Comparison of ENCODE assay signal across 10 cellular contexts in the genomic region with DNA sequence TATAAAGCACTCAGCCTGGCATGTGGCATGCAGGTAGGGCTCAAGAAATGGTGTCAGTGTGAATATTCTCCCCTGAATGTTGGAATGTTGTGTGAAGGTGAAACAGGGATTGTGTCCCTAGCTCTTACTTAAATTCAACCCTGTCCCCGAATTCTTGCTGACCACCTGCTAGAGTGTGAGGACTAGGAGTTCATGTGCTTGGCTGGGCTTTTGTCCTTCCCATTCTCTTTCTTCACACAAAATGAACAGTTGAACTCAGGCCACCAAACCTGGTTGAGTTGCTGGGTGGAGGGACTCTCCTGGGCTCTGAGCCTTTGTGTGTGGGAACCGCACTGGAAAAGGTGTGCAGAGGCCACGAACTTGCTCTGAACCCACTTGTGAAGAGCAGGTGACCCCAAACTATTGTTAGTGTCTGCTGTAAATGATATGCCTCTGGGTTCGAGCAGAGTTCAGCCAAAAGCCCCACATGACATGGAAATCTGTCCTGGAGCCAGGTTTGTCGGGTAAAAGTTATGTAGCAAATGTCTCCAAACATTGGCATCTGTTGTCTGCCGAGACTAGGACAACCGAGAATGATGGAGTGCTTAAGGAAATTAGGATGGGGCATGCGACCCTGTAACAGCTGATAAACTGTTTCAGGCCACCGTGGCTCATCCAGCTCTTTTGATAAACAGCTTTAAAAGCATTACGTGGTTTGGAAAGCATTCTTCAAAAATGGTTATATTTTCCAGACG.
DNase-seq lines count a peak whose midpoint lies in the region; ATAC-seq, FAIRE-seq and TF ChIP-seq lines count a peak whose summit lies in the region.
"Had no signal": no experiment of that assay in that cellular context is flagged by ENCODE, and none has a peak within 500 bp of the region (broad histone marks: within the 10 kb centered on the region; RNA-seq: fewer than 3 reads in every experiment).

No MANE protein-coding gene starts in this region.

- H2AFZ ChIP-seq in astrocyte (ENCODE audit: low read depth, low read length), result no peak overlapping the region
- H2AFZ ChIP-seq: GM23338 had no signal

- intact Hi-C loops in upper lobe of right lung (cut with DNase I), result no loop called here

- H3K36me3 Mint-ChIP-seq in activated T-cell treated with anti-CD3 and anti-CD28 coated beads, Interleukin-2, amount 50 U/mL, for 4 hours (ENCODE audit: insufficient read depth), result peaks cover 8% of the 10 kb centered on the region
- H3K36me3 Mint-ChIP-seq in astrocyte (ENCODE audit: low read depth, unreplicated experiment), result peaks cover 10% of the 10 kb centered on the region
- peaks cover 7% of the 10 kb centered on the region for H3K36me3 Mint-ChIP-seq in memory B cell

- peak overlapping the region; percentile 1 for H3K4me3 Mint-ChIP-seq in activated T-cell treated with anti-CD3 and anti-CD28 coated beads, Interleukin-2, amount 50 U/mL, for 4 hours
- no peak overlapping the region for H3K4me3 Mint-ChIP-seq in astrocyte (ENCODE audit: unreplicated experiment)
- no peak overlapping the region for H3K4me3 Mint-ChIP-seq in memory B cell
- H3K4me3 Mint-ChIP-seq: dendritic cell treated with granulocyte-macrophage colony-stimulating factor and Interleukin-4, amounts not matched to agents 40 ng/mL and 50 ng/mL, for 4 days; GM23338 had no signal

- no peak overlapping the region for H3K27ac ChIP-seq in astrocyte (ENCODE audit: low read depth, low read length)
- peak overlapping the region; percentile 58 for H3K27ac ChIP-seq in upper lobe of right lung

- ATAC-seq in activated T-cell treated with anti-CD3 and anti-CD28 coated beads, Interleukin-2, amount 50 U/mL, for 4 hours, result no peak
- ATAC-seq in memory B cell (ENCODE audit: low read depth), result no peak
- no peak for ATAC-seq in upper lobe of right lung
- no peak for ATAC-seq in GM21576 (IDR thresholded peaks at IDR 0.05; ENCODE audit: unreplicated experiment)
- ATAC-seq in GM18867 (IDR thresholded peaks at IDR 0.05; ENCODE audit: unreplicated experiment), result no peak
- ATAC-seq: GM23338 had no signal

- no peaks in the 10 kb centered on the region for H3K36me3 ChIP-seq in astrocyte (ENCODE audit: insufficient read depth, low read length)
- peaks cover 4% of the 10 kb centered on the region for H3K36me3 ChIP-seq in upper lobe of right lung

- no peaks in the 10 kb centered on the region for H4K20me1 ChIP-seq in astrocyte (ENCODE audit: insufficient read depth, low read length)

- H3K9ac ChIP-seq in astrocyte (ENCODE audit: low read length), result no peak overlapping the region

- H3K4me3 ChIP-seq in astrocyte (ENCODE audit: insufficient read depth, low read depth, low read length) (no peak overlapping the region), upper lobe of right lung (no peak overlapping the region)
- H3K4me3 ChIP-seq: GM23338 had no signal

- H3K4me2 ChIP-seq in astrocyte (ENCODE audit: low read length), result peak overlapping the region; percentile 2
- H3K4me2 ChIP-seq: GM23338 had no signal

- H3K4me1 ChIP-seq in astrocyte (ENCODE audit: insufficient read depth, low read length), result peaks cover 41% of the 10 kb centered on the region
- peaks cover 72% of the 10 kb centered on the region for H3K4me1 ChIP-seq in upper lobe of right lung

- no peak for FAIRE-seq in astrocyte (lab: Jason Lieb, UNC)

- H3K79me2 ChIP-seq in astrocyte (ENCODE audit: insufficient read depth, low read length), result no peaks in the 10 kb centered on the region

- no peak for TF ChIP-seq CTCF in astrocyte (IDR thresholded peaks at IDR 0.05; ENCODE audit: insufficient read depth, low read depth, low read length)
- TF ChIP-seq CTCF in upper lobe of right lung (IDR thresholded peaks at IDR 0.05), result no peak

- no peaks in the 10 kb centered on the region for H3K27me3 ChIP-seq in astrocyte (ENCODE audit: insufficient read depth, low read length)
- no peaks in the 10 kb centered on the region for H3K27me3 ChIP-seq in upper lobe of right lung

- peaks cover 81% of the 10 kb centered on the region for H3K4me1 Mint-ChIP-seq in activated T-cell treated with anti-CD3 and anti-CD28 coated beads, Interleukin-2, amount 50 U/mL, for 4 hours (ENCODE audit: low read depth)
- H3K4me1 Mint-ChIP-seq in astrocyte (ENCODE audit: low read depth, unreplicated experiment) (peaks cover 8% of the 10 kb centered on the region), memory B cell (peaks cover 38% of the 10 kb centered on the region)

- no peak for DNase-seq in activated T-cell treated with anti-CD3 and anti-CD28 coated beads, Interleukin-2, amount 50 U/mL, for 4 hours
- DNase-seq in activated T-cell treated with anti-CD3 and anti-CD28 coated beads for 4 hours (no peak), astrocyte (ENCODE audit: low read depth) (peak; percentile 92), memory B cell (ENCODE audit: low spot score in 2 of 2) (no peak), upper lobe of right lung (no peak), activated gamma-delta T cell (lab: John Stamatoyannopoulos, UW) (no peak)

- H3K27ac Mint-ChIP-seq in astrocyte (ENCODE audit: unreplicated experiment) (no peak overlapping the region), memory B cell (peak overlapping the region; percentile 93)
- H3K27ac Mint-ChIP-seq: GM23338 had no signal

- H3K9me3 Mint-ChIP-seq in activated T-cell treated with anti-CD3 and anti-CD28 coated beads, Interleukin-2, amount 50 U/mL, for 4 hours, result no peaks in the 10 kb centered on the region
- peaks cover 2% of the 10 kb centered on the region for H3K9me3 Mint-ChIP-seq in astrocyte (ENCODE audit: unreplicated experiment)
- H3K9me3 Mint-ChIP-seq in memory B cell, result no peaks in the 10 kb centered on the region
- H3K9me3 Mint-ChIP-seq: dendritic cell treated with granulocyte-macrophage colony-stimulating factor and Interleukin-4, amounts not matched to agents 40 ng/mL and 50 ng/mL, for 4 days had no signal

- H3K9me3 ChIP-seq in astrocyte (ENCODE audit: insufficient read depth, low read depth, low read length), result no peaks in the 10 kb centered on the region
- H3K9me3 ChIP-seq in upper lobe of right lung, result no peaks in the 10 kb centered on the region

- H3K27me3 Mint-ChIP-seq in activated T-cell treated with anti-CD3 and anti-CD28 coated beads, Interleukin-2, amount 50 U/mL, for 4 hours (ENCODE audit: low read depth), result no peaks in the 10 kb centered on the region
- H3K27me3 Mint-ChIP-seq in astrocyte (ENCODE audit: low read depth, unreplicated experiment) (no peaks in the 10 kb centered on the region), memory B cell (no peaks in the 10 kb centered on the region)
- H3K27me3 Mint-ChIP-seq: dendritic cell treated with granulocyte-macrophage colony-stimulating factor and Interleukin-4, amounts not matched to agents 40 ng/mL and 50 ng/mL, for 4 days had no signal
